20 cellular contexts compared by ENCODE assay signal in genomic region chr5:78809444-78809843, GRCh38.
DNase-seq lines count a peak whose midpoint lies in the region; ATAC-seq lines count a peak whose summit lies in the region.
"Had no signal": no experiment of that assay in that cellular context is flagged by ENCODE, and none has a peak within 500 bp of the region (broad histone marks: within the 10 kb centered on the region; RNA-seq: fewer than 3 reads in every experiment).

No MANE protein-coding gene starts in this region.

- no peaks in the 10 kb centered on the region for H3K9me3 ChIP-seq in stomach smooth muscle (ENCODE audit: control insufficient read depth in 2 of 2, low read length in 2 of 2)

- H3K36me3 ChIP-seq in stomach smooth muscle (ENCODE audit: control insufficient read depth in 2 of 2, insufficient read depth in 2 of 2, low read length in 2 of 2) = no peaks in the 10 kb centered on the region

- H3K9ac ChIP-seq in stomach smooth muscle (ENCODE audit: low read length in 2 of 2) = no peak overlapping the region

- H3K4me1 ChIP-seq in stomach smooth muscle (ENCODE audit: control insufficient read depth, insufficient read depth, low read length) = peaks cover 23% of the 10 kb centered on the region

- peak overlapping the region; percentile 71 for H3K27ac ChIP-seq in stomach smooth muscle (ENCODE audit: low read length)
- H3K27ac ChIP-seq: PC-9 had no signal

- H3K27me3 ChIP-seq in stomach smooth muscle (ENCODE audit: control insufficient read depth in 1 of 2, insufficient read depth in 2 of 2, low read length in 2 of 2) = no peaks in the 10 kb centered on the region

- DNase-seq in NCI-H345 (lab: John Stamatoyannopoulos, UW) (peak; percentile 58), NCI-H345 treated with DMSO at 0.1 percent for 48 hours (lab: John Stamatoyannopoulos, UW; ENCODE audit: unreplicated experiment) (no peak), SK-N-DZ (ENCODE audit: low spot score) (peak; percentile 63), left kidney (ENCODE audit: low read depth, low spot score) (peak; percentile 56)
- DNase-seq: activated CD4-positive, alpha-beta T cell treated with anti-CD3 and anti-CD28 coated beads, Interleukin-2, amount 50 U/mL, for 48 hours; activated naive CD8-positive, alpha-beta T cell treated with anti-CD3 and anti-CD28 coated beads, Interleukin-2, amount 10 ng/mL, durations not matched to agents 7 days and 5 days; activated T-cell treated with anti-CD3 and anti-CD28 coated beads, Interleukin-2, amount 50 U/mL, for 48 hours; central memory CD4-positive, alpha-beta T cell; effector CD8-positive, alpha-beta T cell; hippocampal formation; kidney; NCI-H1436 treated with DMSO at 0.1 percent for 48 hours; NCI-H524 treated with DMSO at 0.1 percent for 48 hours; PC-9; stimulated activated naive CD8-positive, alpha-beta T cell treated with anti-CD3 and anti-CD28 coated beads, Interleukin-15, amount 100 ng/mL, for 72 hours; SW 1271 had no signal

- ATAC-seq in HG03097 (IDR thresholded peaks at IDR 0.05; ENCODE audit: low FRiP score, unreplicated experiment) (no peak), GM21619 (IDR thresholded peaks at IDR 0.05; ENCODE audit: unreplicated experiment) (no peak), HG02970 (IDR thresholded peaks at IDR 0.05; ENCODE audit: low FRiP score, unreplicated experiment) (no peak)
- ATAC-seq: stimulated activated naive CD8-positive, alpha-beta T cell treated with anti-CD3 and anti-CD28 coated beads, Interleukin-15, amount 100 ng/mL, for 72 hours had no signal

- peak overlapping the region in 1 of 2 donors; percentile 22 for H3K4me3 ChIP-seq in stomach smooth muscle (ENCODE audit: low read length in 2 of 2)
- H3K4me3 ChIP-seq: PC-9 had no signal
